In the genomic region with DNA sequence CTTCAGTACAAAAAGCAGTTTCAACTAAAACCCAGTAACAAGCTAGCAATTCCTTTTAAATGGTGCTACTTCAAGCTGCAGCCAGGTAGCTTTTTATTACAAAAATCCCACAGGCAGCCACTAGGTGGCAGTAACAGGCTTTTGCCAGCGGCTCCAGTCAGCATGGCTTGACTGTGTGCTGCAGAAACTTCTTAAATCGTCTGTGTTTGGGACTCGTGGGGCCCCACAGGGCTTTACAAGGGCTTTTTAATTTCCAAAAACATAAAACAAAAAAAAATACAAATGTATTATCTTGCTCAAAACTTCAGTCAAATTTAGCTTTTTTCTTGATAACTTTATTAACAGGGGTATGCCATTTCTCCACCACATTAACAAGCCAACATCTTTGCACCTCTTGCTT, we compare ENCODE assay signal across 8 cellular contexts. TPM values are rescaled to one million over a fixed set of nuclear protein-coding genes. Genes with fewer than 3 reads are reported as not detected.
DNase-seq lines count a peak whose midpoint lies in the region; TF ChIP-seq lines count a peak whose summit lies in the region.

No MANE protein-coding gene starts in this region.

- H3K4me3 Mint-ChIP-seq in progenitor cell of endocrine pancreas (ENCODE audit: low read depth): no peak overlapping the region

- H3K4me1 Mint-ChIP-seq in progenitor cell of endocrine pancreas (ENCODE audit: low read depth): peaks cover 3% of the 10 kb centered on the region

- no peaks in the 10 kb centered on the region for H3K9me3 ChIP-seq in uterus

- intact Hi-C loops in uterus (cut with DNase I; ENCODE audit: low total_unique reads): no loop called here

- H3K27me3 ChIP-seq in uterus: no peaks in the 10 kb centered on the region

- DNase-seq in Ammon's horn (ENCODE audit: low spot score) (peak; percentile 59), GM19238 (ENCODE audit: insufficient read length, low spot score) (peak; percentile 49), Kasumi-1 (lab: John Stamatoyannopoulos, UW) (peak; percentile 14 to 34), SK-MEL-5 (ENCODE audit: low read depth, low spot score) (peak; percentile 76), globus pallidus (ENCODE audit: low spot score) (peak; percentile 35), progenitor cell of endocrine pancreas (ENCODE audit: low spot score, unreplicated experiment) (peak; percentile 84), uterus (peak; percentile 40 to 53)
- DNase-seq in activated naive CD4-positive, alpha-beta T cell (lab: John Stamatoyannopoulos, UW): peak; percentile 27 to 62 (median 39)

- H3K27me3 Mint-ChIP-seq in progenitor cell of endocrine pancreas: peaks cover 56% of the 10 kb centered on the region

- no peak overlapping the region for H3K27ac Mint-ChIP-seq in progenitor cell of endocrine pancreas

- H3K4me1 ChIP-seq in uterus: no peaks in the 10 kb centered on the region

- no peak overlapping the region for H3K27ac ChIP-seq in uterus

- in situ Hi-C loops in SK-MEL-5 (cut with HindIII; ENCODE audit: low pct_unique_long_range_greater_than_20kb, low sequenced_read_pairs): no loop called here

- no peaks in the 10 kb centered on the region for H3K36me3 ChIP-seq in uterus

- no peak for TF ChIP-seq POLR2A in uterus (IDR thresholded peaks at IDR 0.05)

- H3K9me3 Mint-ChIP-seq in progenitor cell of endocrine pancreas (ENCODE audit: low read depth): no peaks in the 10 kb centered on the region

- H3K36me3 Mint-ChIP-seq in progenitor cell of endocrine pancreas (ENCODE audit: insufficient read depth): no peaks in the 10 kb centered on the region

- TF ChIP-seq CTCF in progenitor cell of endocrine pancreas (IDR thresholded peaks at IDR 0.05; ENCODE audit: unreplicated experiment) (peak; percentile 100), uterus (IDR thresholded peaks at IDR 0.05) (peak; percentile 70 to 92 (median 84))

- peak overlapping the region in 1 of 2 donors; percentile 13 for H3K4me3 ChIP-seq in uterus

RNA-seq across cellular contexts. Expression of gene CLEC4E, which starts 3.6 kb away (rescaled TPM):
- not detected in 2 replicates for total RNA-seq in SK-MEL-5 (2014; rRNA removed; shearing (Covaris generic))
- not detected in 2 replicates for polyA plus RNA-seq in SK-MEL-5 (2015; cell fraction: cytosol; rRNA removed)
- not detected in 2 replicates for polyA plus RNA-seq in SK-MEL-5 (2015; cell fraction: nucleus; rRNA removed)
- total RNA-seq in progenitor cell of endocrine pancreas (not detected in 2 replicates), uterus (10 to 100 TPM in 1 of 4 donors, not detected in 3; 11.2 TPM)

RNA-seq across cellular contexts. Expression of gene CLEC4D, which starts 31.0 kb away (rescaled TPM):
- total RNA-seq in SK-MEL-5 (2014; rRNA removed; shearing (Covaris generic)): not detected in 2 replicates
- polyA plus RNA-seq in SK-MEL-5 (2015; cell fraction: cytosol; rRNA removed): not detected in 2 replicates
- polyA plus RNA-seq in SK-MEL-5 (2015; cell fraction: nucleus; rRNA removed): 0.09 TPM in 1 of 2 replicates, not detected in the other
- total RNA-seq in progenitor cell of endocrine pancreas (0.14 TPM in 1 of 2 replicates, not detected in the other), uterus (under 1 TPM in 1 of 4 donors, not detected in 3; 0.30 TPM)

Comparison
In these comparisons a context has a peak if more than half of its experiments do, and no peak if none do; other contexts are left out.
1. DNase-seq: peak in every context shown above with its lines; median percentile 84 in progenitor cell of endocrine pancreas; 76 in SK-MEL-5; 59 in Ammon's horn; 49 in GM19238; 46 in uterus; 39 in activated naive CD4-positive, alpha-beta T cell; 35 in globus pallidus; 24 in Kasumi-1.